8 cellular contexts compared by ENCODE assay signal in the genomic region with DNA sequence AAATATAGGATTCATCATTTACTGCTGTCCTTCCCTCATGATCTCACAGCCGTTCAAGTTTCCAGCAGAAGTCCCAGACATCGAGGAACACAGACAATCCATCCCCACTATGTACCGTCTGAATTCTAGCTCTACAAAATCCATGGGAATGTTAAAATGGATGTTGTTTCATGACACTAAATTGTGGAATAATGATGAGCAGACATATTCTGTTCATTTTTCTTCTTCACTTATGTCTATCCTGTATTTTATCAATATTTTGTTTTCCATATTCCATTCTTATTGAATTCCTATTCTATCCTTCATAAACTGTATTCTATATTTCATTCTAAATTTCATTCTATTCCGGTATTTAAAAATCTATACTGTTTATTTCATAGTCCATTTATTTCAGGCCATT.
"Had no signal": no experiment of that assay in that cellular context is flagged by ENCODE, and none has a peak within 500 bp of the region (broad histone marks: within the 10 kb centered on the region; RNA-seq: fewer than 3 reads in every experiment).

No MANE protein-coding gene starts in this region.

- H3K36me3 Mint-ChIP-seq: IgD-negative memory B cell had no signal

- H2AFZ ChIP-seq: GM23338 had no signal

- FAIRE-seq: H1, H54 had no signal

- H3K4me3 ChIP-seq: GM23338 had no signal

- H3K27me3 Mint-ChIP-seq: IgD-negative memory B cell had no signal

- DNase-seq: H9, HCEC 1CT, KG1 had no signal

- ATAC-seq: GM23338 had no signal

- H3K4me3 Mint-ChIP-seq: GM23338, H9, IgD-negative memory B cell had no signal

- H3K4me2 ChIP-seq: GM23338 had no signal

- H3K27ac ChIP-seq: HL-60 had no signal

- H3K27ac Mint-ChIP-seq: GM23338, H9 had no signal
